ENCODE assay signal across 15 cellular contexts in the genomic region with DNA sequence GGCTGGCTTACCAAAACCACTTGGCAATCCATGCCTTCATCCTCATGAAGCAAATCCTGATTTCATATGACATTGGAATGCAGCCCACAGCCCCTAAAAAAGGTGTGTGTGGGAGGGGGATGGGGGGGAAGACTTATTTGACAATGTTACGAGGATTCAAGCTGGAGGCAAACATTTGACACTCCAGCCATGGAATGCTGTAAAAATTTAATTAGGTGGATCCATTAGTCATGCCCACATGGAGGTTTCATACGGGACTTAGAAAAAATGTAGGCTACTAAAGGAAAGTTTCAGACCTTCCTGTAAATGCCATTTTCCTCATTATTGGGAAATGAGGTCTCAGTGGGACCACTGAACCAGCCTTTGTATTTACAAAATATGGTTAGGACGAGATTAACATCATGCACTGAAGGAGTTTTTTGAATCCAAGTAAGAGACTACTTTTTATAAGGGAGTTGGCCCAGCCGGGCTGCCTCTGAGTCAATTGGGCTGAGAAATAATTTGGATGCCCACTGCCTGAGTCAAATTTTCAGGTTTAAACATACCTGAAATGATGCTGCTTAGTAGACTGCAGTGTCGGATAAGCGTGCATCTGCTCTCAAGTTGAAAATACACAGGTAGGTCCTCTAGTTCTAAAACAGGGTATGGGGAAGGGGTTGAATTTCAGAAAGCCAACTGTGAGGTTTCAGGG.
"Had no signal": no experiment of that assay in that cellular context is flagged by ENCODE, and none has a peak within 500 bp of the region (broad histone marks: within the 10 kb centered on the region; RNA-seq: fewer than 3 reads in every experiment).

No MANE protein-coding gene starts in this region.

- DNase-seq: activated CD4-positive, alpha-beta T cell treated with anti-CD3 and anti-CD28 coated beads, Interleukin-2, amount 10 ng/mL, durations not matched to agents 7 days and 5 days; activated CD4-positive, CD25-positive, alpha-beta regulatory T cell; activated CD8-positive, alpha-beta memory T cell treated with anti-CD3 and anti-CD28 coated beads for 24 hours; activated naive CD4-positive, alpha-beta T cell treated with anti-CD3 and anti-CD28 coated beads, Interleukin-2, amount 50 U/mL, for 16 hours; body of pancreas; effector memory CD4-positive, alpha-beta T cell; glutamatergic neuron; left ventricle myocardium superior; stimulated activated CD4-positive, alpha-beta T cell treated with anti-CD3 and anti-CD28 coated beads, Interleukin-4, amount 100 ng/mL, for 4 hours; stimulated activated naive CD8-positive, alpha-beta T cell treated with anti-CD3 and anti-CD28 coated beads, Interleukin-15, amount 100 ng/mL, for 72 hours; testis had no signal

- H3K27ac ChIP-seq: body of pancreas, testis had no signal

- H3K27ac Mint-ChIP-seq: activated CD4-positive, alpha-beta T cell treated with anti-CD3 and anti-CD28 coated beads, Interleukin-2, amount 10 ng/mL, durations not matched to agents 7 days and 5 days; activated T-helper 17 cell treated with anti-CD3 and anti-CD28 coated beads, Interleukin-2, amount 50 U/mL, for 72 hours; stimulated activated naive CD8-positive, alpha-beta T cell treated with anti-CD3 and anti-CD28 coated beads, Interleukin-15, amount 100 ng/mL, for 72 hours; T-helper 1 cell treated with Interleukin-12 subunit alpha and Interleukin-12 subunit beta and Interleukin-4 antibody, amounts not matched to agents 30 μg/mL and 1 μg/mL, for 36 hours had no signal

- H3K9me3 Mint-ChIP-seq: activated CD4-positive, alpha-beta T cell treated with anti-CD3 and anti-CD28 coated beads, Interleukin-2, amount 10 ng/mL, durations not matched to agents 7 days and 5 days; activated T-helper 17 cell treated with anti-CD3 and anti-CD28 coated beads, Interleukin-2, amount 50 U/mL, for 72 hours; neural crest cell; stimulated activated naive CD8-positive, alpha-beta T cell treated with anti-CD3 and anti-CD28 coated beads, Interleukin-15, amount 100 ng/mL, for 72 hours had no signal

- ATAC-seq: activated T-helper 17 cell treated with anti-CD3 and anti-CD28 coated beads, Interleukin-2, amount 50 U/mL, for 72 hours; body of pancreas; left ventricle myocardium superior; stimulated activated naive CD8-positive, alpha-beta T cell treated with anti-CD3 and anti-CD28 coated beads, Interleukin-15, amount 100 ng/mL, for 72 hours had no signal

- H3K4me3 ChIP-seq: body of pancreas, testis had no signal

- H3K4me3 Mint-ChIP-seq: activated CD4-positive, alpha-beta T cell treated with anti-CD3 and anti-CD28 coated beads, Interleukin-2, amount 10 ng/mL, durations not matched to agents 7 days and 5 days; activated T-helper 17 cell treated with anti-CD3 and anti-CD28 coated beads, Interleukin-2, amount 50 U/mL, for 72 hours; neural crest cell; stimulated activated naive CD8-positive, alpha-beta T cell treated with anti-CD3 and anti-CD28 coated beads, Interleukin-15, amount 100 ng/mL, for 72 hours; T-helper 1 cell treated with Interleukin-12 subunit alpha and Interleukin-12 subunit beta and Interleukin-4 antibody, amounts not matched to agents 30 μg/mL and 1 μg/mL, for 36 hours had no signal

- H3K27me3 ChIP-seq: body of pancreas, testis had no signal

- FAIRE-seq: TTC549 had no signal

- H3K27me3 Mint-ChIP-seq: activated T-helper 17 cell treated with anti-CD3 and anti-CD28 coated beads, Interleukin-2, amount 50 U/mL, for 72 hours had no signal

- H3K4me1 ChIP-seq: body of pancreas, testis had no signal
